In genomic region chr4:140116442-140117104, GRCh38 we compare ENCODE assay signal across 10 cellular contexts. TPM values are rescaled to one million over a fixed set of nuclear protein-coding genes. Genes with fewer than 3 reads are reported as not detected.
DNase-seq lines count a peak whose midpoint lies in the region; ATAC-seq and TF ChIP-seq lines count a peak whose summit lies in the region.
"Had no signal": no experiment of that assay in that cellular context is flagged by ENCODE, and none has a peak within 500 bp of the region (broad histone marks: within the 10 kb centered on the region; RNA-seq: fewer than 3 reads in every experiment).

No MANE protein-coding gene starts in this region.

- H3K4me1 Mint-ChIP-seq in activated CD8-positive, alpha-beta memory T cell treated with anti-CD3 and anti-CD28 coated beads, Interleukin-2, amount 10 ng/mL, durations not matched to agents 7 days and 5 days, result peaks cover 27% of the 10 kb centered on the region
- H3K4me1 Mint-ChIP-seq in activated T-helper 17 cell treated with anti-CD3 and anti-CD28 coated beads, Interleukin-2, amount 50 U/mL, for 72 hours, result peaks cover 11% of the 10 kb centered on the region

- no peaks in the 10 kb centered on the region for H3K27me3 ChIP-seq in psoas muscle (ENCODE audit: insufficient read depth in 3 of 3, low read length in 2 of 3)
- no peaks in the 10 kb centered on the region for H3K27me3 ChIP-seq in A673 (replicated peaks; ENCODE audit: insufficient read depth, low read depth, low read length, poor library complexity)

- CTCF ChIA-PET in activated CD8-positive, alpha-beta memory T cell treated with anti-CD3 and anti-CD28 coated beads, Interleukin-2, amount 10 ng/mL, durations not matched to agents 7 days and 5 days (lab: Charles Lee), result interaction anchor here (0.9 to 4.1 kb wide), 8 partner anchors 8 to 136 kb away, joined by 3 to 21 read pairs (median 4); no protein-coding TSS in a partner anchor
- CTCF ChIA-PET in A673 (lab: Charles Lee), result interaction anchor here (0.6 to 0.8 kb wide), 2 partner anchors 22 to 64 kb away, joined by 3 read pairs; no protein-coding TSS in a partner anchor

- H3K9me3 ChIP-seq in psoas muscle (no peaks in the 10 kb centered on the region), A673 (ENCODE audit: low read depth, low read length, poor library complexity, severe bottlenecking) (no peaks in the 10 kb centered on the region)

- TF ChIP-seq CTCF in NB4 (IDR thresholded peaks at IDR 0.05; ENCODE audit: low read depth, low read length), result no peak
- TF ChIP-seq CTCF in psoas muscle (IDR thresholded peaks at IDR 0.05), result no peak
- TF ChIP-seq CTCF in A673 (conservative IDR thresholded peaks at IDR 0.05; ENCODE audit: low read depth, low read length), result no peak

- POLR2A ChIA-PET in A673 (lab: Charles Lee; ENCODE audit: low non-redundant PET), result no interaction called here

- peak; percentile 80 for DNase-seq in activated CD8-positive, alpha-beta memory T cell treated with anti-CD3 and anti-CD28 coated beads, Interleukin-2, amount 10 ng/mL, durations not matched to agents 7 days and 5 days
- DNase-seq in activated CD8-positive, alpha-beta memory T cell treated with anti-CD3 and anti-CD28 coated beads for 24 hours, result no peak
- DNase-seq in NB4 (ENCODE audit: low read depth) (peak; percentile 80), psoas muscle (no peak), midbrain (lab: John Stamatoyannopoulos, UW) (no peak), A673 (ENCODE audit: low spot score) (no peak)
- DNase-seq: small intestine had no signal

- peaks cover 9% of the 10 kb centered on the region for H3K36me3 Mint-ChIP-seq in activated CD8-positive, alpha-beta memory T cell treated with anti-CD3 and anti-CD28 coated beads, Interleukin-2, amount 10 ng/mL, durations not matched to agents 7 days and 5 days
- no peaks in the 10 kb centered on the region for H3K36me3 Mint-ChIP-seq in activated T-helper 17 cell treated with anti-CD3 and anti-CD28 coated beads, Interleukin-2, amount 50 U/mL, for 72 hours (ENCODE audit: low read depth)

- no peak overlapping the region for H3K4me3 Mint-ChIP-seq in activated CD8-positive, alpha-beta memory T cell treated with anti-CD3 and anti-CD28 coated beads, Interleukin-2, amount 10 ng/mL, durations not matched to agents 7 days and 5 days
- peak overlapping the region; percentile 54 for H3K4me3 Mint-ChIP-seq in activated T-helper 17 cell treated with anti-CD3 and anti-CD28 coated beads, Interleukin-2, amount 50 U/mL, for 72 hours

- WGBS in psoas muscle, 3 donors, result 57 to 82% (median 58%) methylated on average over 4 of the region's 4 CpGs

- TF ChIP-seq POLR2A in NB4 (IDR thresholded peaks at IDR 0.05; ENCODE audit: extremely low read depth, insufficient read length), result no peak

- H3K4me3 ChIP-seq in NB4 (ENCODE audit: low read depth, low read length), result peak overlapping the region; percentile 12
- H3K4me3 ChIP-seq in psoas muscle, result no peak overlapping the region
- H3K4me3 ChIP-seq in A673 (ENCODE audit: low read depth, low read length, poor library complexity, severe bottlenecking), result no peak overlapping the region

- H3K4me1 ChIP-seq in psoas muscle (peaks cover 6% of the 10 kb centered on the region), A673 (ENCODE audit: insufficient read depth, low read length, poor library complexity, severe bottlenecking) (no peaks in the 10 kb centered on the region)

- no peaks in the 10 kb centered on the region for H3K36me3 ChIP-seq in psoas muscle (ENCODE audit: insufficient read depth in 1 of 2, low read depth in 1 of 2)
- no peaks in the 10 kb centered on the region for H3K36me3 ChIP-seq in A673 (ENCODE audit: insufficient read depth, low read length, poor library complexity, severe bottlenecking)

- intact Hi-C loops in psoas muscle (cut with DNase I) (no loop called here), A673 (cut with micrococcal nuclease; ENCODE audit: unreplicated experiment) (no loop called here)

- peak; percentile 99 for ATAC-seq in activated CD8-positive, alpha-beta memory T cell treated with anti-CD3 and anti-CD28 coated beads, Interleukin-2, amount 10 ng/mL, durations not matched to agents 7 days and 5 days
- ATAC-seq in activated T-helper 17 cell treated with anti-CD3 and anti-CD28 coated beads, Interleukin-2, amount 50 U/mL, for 72 hours (replicated peaks), result peak; percentile 99
- peak in 3 of 4 donors; percentile 28 to 69 (median 47) for ATAC-seq in psoas muscle
- no peak for ATAC-seq in GM19351 (IDR thresholded peaks at IDR 0.05; ENCODE audit: unreplicated experiment)

- H3K27ac ChIP-seq in psoas muscle (no peak overlapping the region), A673 (ENCODE audit: low read depth, low read length, poor library complexity, severe bottlenecking) (no peak overlapping the region)
- H3K27ac ChIP-seq: C4-2B had no signal

- H3K9me3 Mint-ChIP-seq in activated CD8-positive, alpha-beta memory T cell treated with anti-CD3 and anti-CD28 coated beads, Interleukin-2, amount 10 ng/mL, durations not matched to agents 7 days and 5 days (ENCODE audit: low read depth), result no peaks in the 10 kb centered on the region
- H3K9me3 Mint-ChIP-seq in activated T-helper 17 cell treated with anti-CD3 and anti-CD28 coated beads, Interleukin-2, amount 50 U/mL, for 72 hours, result no peaks in the 10 kb centered on the region

- peaks cover 17% of the 10 kb centered on the region for H3K27me3 Mint-ChIP-seq in activated CD8-positive, alpha-beta memory T cell treated with anti-CD3 and anti-CD28 coated beads, Interleukin-2, amount 10 ng/mL, durations not matched to agents 7 days and 5 days
- H3K27me3 Mint-ChIP-seq in activated T-helper 17 cell treated with anti-CD3 and anti-CD28 coated beads, Interleukin-2, amount 50 U/mL, for 72 hours, result no peaks in the 10 kb centered on the region

- BruUV-seq in A673 (replicated peaks; lab: Mats Ljungman, UMichigan), result no TSS peak

- H3K27ac Mint-ChIP-seq in activated CD8-positive, alpha-beta memory T cell treated with anti-CD3 and anti-CD28 coated beads, Interleukin-2, amount 10 ng/mL, durations not matched to agents 7 days and 5 days, result peak overlapping the region; percentile 86
- H3K27ac Mint-ChIP-seq in activated T-helper 17 cell treated with anti-CD3 and anti-CD28 coated beads, Interleukin-2, amount 50 U/mL, for 72 hours, result peak overlapping the region; percentile 82

RNA-seq across cellular contexts. Expression of gene MAML3, which starts 37.4 kb away (rescaled TPM):
- total RNA-seq in activated CD8-positive, alpha-beta memory T cell treated with anti-CD3 and anti-CD28 coated beads, Interleukin-2, amount 10 ng/mL, durations not matched to agents 7 days and 5 days, result 1 to 10 TPM; 1.8 to 4.3 TPM
- total RNA-seq in activated T-helper 17 cell treated with anti-CD3 and anti-CD28 coated beads, Interleukin-2, amount 50 U/mL, for 72 hours, result 1 to 10 TPM in 1 of 2 donors, under 1 TPM in 1; 0.98 to 1.3 TPM
- 1 to 10 TPM in 3 of 4 donors, under 1 TPM in 1; 0.74 to 2.7 (median 1.4) TPM for total RNA-seq in psoas muscle
- polyA plus RNA-seq in psoas muscle, result under 1 TPM; 0.43 to 0.49 (median 0.48) TPM
- 3.7 and 4.3 TPM in 2 replicates for total RNA-seq in A673 (2021)

Comparison
In these comparisons a context has a peak if more than half of its experiments do, and no peak if none do; other contexts are left out.
1. DNase-seq: peak in activated CD8-positive, alpha-beta memory T cell treated with anti-CD3 and anti-CD28 coated beads, Interleukin-2, amount 10 ng/mL, durations not matched to agents 7 days and 5 days (single experiment) and NB4 (single experiment); none in activated CD8-positive, alpha-beta memory T cell treated with anti-CD3 and anti-CD28 coated beads for 24 hours (single experiment), psoas muscle (0 of 2), midbrain (single experiment) and A673 (single experiment).